20 cellular contexts compared by ENCODE assay signal in the genomic region with DNA sequence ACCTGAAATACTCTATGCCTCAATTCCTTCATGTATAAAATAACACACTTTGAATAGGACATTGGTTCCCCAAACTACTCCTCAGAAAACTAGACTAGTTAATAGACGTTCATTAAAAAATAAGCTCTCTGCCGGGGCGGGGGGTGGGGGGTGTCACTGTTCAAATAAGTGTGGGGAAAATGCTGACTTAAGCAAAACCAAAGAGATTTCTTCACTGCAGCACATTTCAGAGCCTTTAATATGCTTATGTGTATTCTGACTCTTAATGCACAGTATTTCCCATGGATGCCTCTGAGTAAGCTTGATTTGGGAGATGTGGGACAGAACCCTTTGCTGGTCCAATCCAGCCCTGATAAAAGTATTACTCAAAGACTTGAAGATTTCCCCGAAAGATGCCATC.
DNase-seq lines count a peak whose midpoint lies in the region; ATAC-seq, FAIRE-seq and TF ChIP-seq lines count a peak whose summit lies in the region.
"Had no signal": no experiment of that assay in that cellular context is flagged by ENCODE, and none has a peak within 500 bp of the region (broad histone marks: within the 10 kb centered on the region; RNA-seq: fewer than 3 reads in every experiment).

No MANE protein-coding gene starts in this region.

- H3K36me3 ChIP-seq in HepG2 (replicated peaks in 1 of 2; ENCODE audit: control insufficient read depth in 1 of 2, insufficient read depth in 2 of 2, low read length in 2 of 2) (no peaks in the 10 kb centered on the region), right lobe of liver (no peaks in the 10 kb centered on the region), K562 (ENCODE audit: control insufficient read depth, insufficient read depth, low read length) (no peaks in the 10 kb centered on the region), parathyroid adenoma (ENCODE audit: control insufficient read depth, insufficient read depth, low read length) (no peaks in the 10 kb centered on the region), A673 (ENCODE audit: insufficient read depth, low read length, poor library complexity, severe bottlenecking) (no peaks in the 10 kb centered on the region)

- H3K36me3 Mint-ChIP-seq in activated naive CD8-positive, alpha-beta T cell treated with anti-CD3 and anti-CD28 coated beads, Interleukin-2, amount 50 U/mL, for 24 hours (ENCODE audit: low read depth): no peaks in the 10 kb centered on the region
- H3K36me3 Mint-ChIP-seq: CD4-positive, alpha-beta memory T cell had no signal

- no peak overlapping the region for H3K9ac ChIP-seq in HepG2 (ENCODE audit: insufficient read depth, low read depth, low read length)
- H3K9ac ChIP-seq in K562 (ENCODE audit: insufficient read depth in 1 of 2, low read depth in 2 of 2, low read length in 2 of 2): no peak overlapping the region
- H3K9ac ChIP-seq in parathyroid adenoma: no peak overlapping the region

- H3K27ac Mint-ChIP-seq in activated naive CD8-positive, alpha-beta T cell treated with anti-CD3 and anti-CD28 coated beads, Interleukin-2, amount 50 U/mL, for 24 hours: no peak overlapping the region
- H3K27ac Mint-ChIP-seq: CD4-positive, alpha-beta memory T cell; GM23338; H9 had no signal

- no peaks in the 10 kb centered on the region for H3K9me1 ChIP-seq in K562 (ENCODE audit: control insufficient read depth, insufficient read depth, low read length)

- BruUV-seq in HepG2 (replicated peaks; lab: Mats Ljungman, UMichigan) (no TSS peak), K562 (replicated peaks; lab: Mats Ljungman, UMichigan) (no TSS peak), A673 (replicated peaks; lab: Mats Ljungman, UMichigan) (no TSS peak)

- H2AFZ ChIP-seq in HepG2 (ENCODE audit: low read length) (no peak overlapping the region), K562 (ENCODE audit: low read depth, low read length) (no peak overlapping the region), parathyroid adenoma (peak overlapping the region; percentile 56)
- H2AFZ ChIP-seq: GM23338 had no signal

- H3K4me1 ChIP-seq in HepG2 (ENCODE audit: insufficient read depth, low read length) (peaks cover 14% of the 10 kb centered on the region), right lobe of liver (peaks cover 0 to 16% (median 8%) of the 10 kb centered on the region in 4 donors), K562 (replicated peaks in 1 of 2; ENCODE audit: control insufficient read depth in 2 of 2, insufficient read depth in 2 of 2, low read length in 2 of 2) (no peaks in the 10 kb centered on the region), parathyroid adenoma (peaks cover 17% of the 10 kb centered on the region), A673 (ENCODE audit: insufficient read depth, low read length, poor library complexity, severe bottlenecking) (no peaks in the 10 kb centered on the region)

- TF ChIP-seq RAD21 in HepG2 (CRISPR knock-in tag; IDR thresholded peaks at IDR 0.05) (no peak), K562 (CRISPR knock-in tag; conservative IDR thresholded peaks at IDR 0.05 in 1 of 2, IDR thresholded peaks at IDR 0.05 in 1 of 2) (no peak)

- POLR2A ChIA-PET in HepG2 (lab: Yijun Ruan, JAX) (no interaction called here), K562 (lab: Yijun Ruan, JAX) (no interaction called here), A673 (lab: Charles Lee; ENCODE audit: low non-redundant PET) (no interaction called here)

- no peaks in the 10 kb centered on the region for H3K79me2 ChIP-seq in HepG2 (ENCODE audit: insufficient read depth, low read length)
- H3K79me2 ChIP-seq in K562 (ENCODE audit: control insufficient read depth, insufficient read depth, low read length): no peaks in the 10 kb centered on the region
- no peaks in the 10 kb centered on the region for H3K79me2 ChIP-seq in parathyroid adenoma

- FAIRE-seq in HepG2 (lab: Jason Lieb, UNC) (no peak), K562 (lab: Jason Lieb, UNC) (no peak)
- FAIRE-seq: A204.1, D721Med, GM12878, GM19239 had no signal

- TF ChIP-seq EP300 in HepG2 (IDR thresholded peaks at IDR 0.05; ENCODE audit: low read depth in 2 of 2, low read length in 2 of 2) (no peak), HepG2 (CRISPR knock-in tag; IDR thresholded peaks at IDR 0.05; ENCODE audit: borderline replicate concordance) (no peak), K562 (IDR thresholded peaks at IDR 0.05; ENCODE audit: low read length) (no peak)

- no peaks in the 10 kb centered on the region for H4K20me1 ChIP-seq in HepG2 (ENCODE audit: insufficient read depth, low read length)
- H4K20me1 ChIP-seq in K562 (replicated peaks; ENCODE audit: control insufficient read depth, insufficient read depth, low read length): no peaks in the 10 kb centered on the region

- ATAC-seq in HepG2: no peak
- ATAC-seq in right lobe of liver: no peak
- ATAC-seq in K562: no peak
- no peak for ATAC-seq in activated naive CD8-positive, alpha-beta T cell treated with anti-CD3 and anti-CD28 coated beads, Interleukin-2, amount 50 U/mL, for 24 hours
- ATAC-seq: GM12878, GM23338 had no signal

- no peak for TF ChIP-seq POLR2A in HepG2 (IDR thresholded peaks at IDR 0.05; ENCODE audit: insufficient read depth in 1 of 2, low read depth in 2 of 2, low read length in 2 of 2)
- no peak for TF ChIP-seq POLR2A in right lobe of liver (IDR thresholded peaks at IDR 0.05)
- TF ChIP-seq POLR2A in K562 (conservative IDR thresholded peaks at IDR 0.05): no peak

- no peaks in the 10 kb centered on the region for H3K9me3 Mint-ChIP-seq in activated naive CD8-positive, alpha-beta T cell treated with anti-CD3 and anti-CD28 coated beads, Interleukin-2, amount 50 U/mL, for 24 hours
- H3K9me3 Mint-ChIP-seq: GM23338, H9 had no signal

- peaks cover 10% of the 10 kb centered on the region for H3K27me3 Mint-ChIP-seq in activated naive CD8-positive, alpha-beta T cell treated with anti-CD3 and anti-CD28 coated beads, Interleukin-2, amount 50 U/mL, for 24 hours

- TF ChIP-seq CTCF in HepG2 (CRISPR knock-in tag; IDR thresholded peaks at IDR 0.05) (no peak), right lobe of liver (IDR thresholded peaks at IDR 0.05) (no peak), K562 (IDR thresholded peaks at IDR 0.05 in 2 of 3, conservative IDR thresholded peaks at IDR 0.05 in 1 of 3; ENCODE audit: insufficient read depth in 2 of 3, low read depth in 1 of 3, low read length in 3 of 3) (no peak), parathyroid adenoma (IDR thresholded peaks at IDR 0.05) (no peak), A673 (conservative IDR thresholded peaks at IDR 0.05; ENCODE audit: low read depth, low read length) (no peak)

- no peak overlapping the region for H3K4me3 Mint-ChIP-seq in activated naive CD8-positive, alpha-beta T cell treated with anti-CD3 and anti-CD28 coated beads, Interleukin-2, amount 50 U/mL, for 24 hours
- H3K4me3 Mint-ChIP-seq: CD4-positive, alpha-beta memory T cell; GM23338; H9 had no signal

- H3K4me2 ChIP-seq in HepG2 (ENCODE audit: low read depth, low read length): no peak overlapping the region
- H3K4me2 ChIP-seq in K562 (ENCODE audit: insufficient read depth, low read length): no peak overlapping the region
- no peak overlapping the region for H3K4me2 ChIP-seq in parathyroid adenoma (ENCODE audit: low read length)
- H3K4me2 ChIP-seq: GM23338 had no signal

- H3K4me3 ChIP-seq in HepG2 (replicated peaks in 1 of 3; ENCODE audit: insufficient read depth in 1 of 3, low read depth in 2 of 3, low read length in 3 of 3): no peak overlapping the region
- H3K4me3 ChIP-seq in right lobe of liver: no peak overlapping the region
- H3K4me3 ChIP-seq in K562: no peak overlapping the region
- H3K4me3 ChIP-seq in parathyroid adenoma (ENCODE audit: low read depth, low read length): no peak overlapping the region
- no peak overlapping the region for H3K4me3 ChIP-seq in A673 (ENCODE audit: low read depth, low read length, poor library complexity, severe bottlenecking)
- H3K4me3 ChIP-seq: GM12878, GM23338 had no signal

- intact Hi-C loops in HepG2 (cut with micrococcal nuclease; ENCODE audit: unreplicated experiment) (no loop called here), right lobe of liver (cut with DNase I) (no loop called here), K562 (cut with micrococcal nuclease) (no loop called here), A673 (cut with micrococcal nuclease; ENCODE audit: unreplicated experiment) (no loop called here)

- H3K9me3 ChIP-seq in HepG2 (ENCODE audit: low read length): no peaks in the 10 kb centered on the region
- H3K9me3 ChIP-seq in right lobe of liver: no peaks in the 10 kb centered on the region
- no peaks in the 10 kb centered on the region for H3K9me3 ChIP-seq in K562 (replicated peaks; ENCODE audit: control insufficient read depth, insufficient read depth, low read depth, low read length)
- no peaks in the 10 kb centered on the region for H3K9me3 ChIP-seq in parathyroid adenoma (ENCODE audit: control insufficient read depth, low read length)
- H3K9me3 ChIP-seq in A673 (ENCODE audit: low read depth, low read length, poor library complexity, severe bottlenecking): no peaks in the 10 kb centered on the region

- CTCF ChIA-PET in HepG2 (lab: Yijun Ruan, JAX; ENCODE audit: low intra/inter-chr PET ratio, low total read pairs): no interaction called here
- CTCF ChIA-PET in K562 (lab: Yijun Ruan, JAX; ENCODE audit: low intra/inter-chr PET ratio): no interaction called here
- CTCF ChIA-PET in A673 (lab: Charles Lee): no interaction called here

- H3K27ac ChIP-seq in HepG2 (ENCODE audit: extremely low read length, insufficient read depth, low read length): no peak overlapping the region
- no peak overlapping the region for H3K27ac ChIP-seq in right lobe of liver
- no peak overlapping the region for H3K27ac ChIP-seq in K562 (ENCODE audit: extremely low read depth, low read depth, low read length)
- no peak overlapping the region for H3K27ac ChIP-seq in parathyroid adenoma
- no peak overlapping the region for H3K27ac ChIP-seq in A673 (ENCODE audit: low read depth, low read length, poor library complexity, severe bottlenecking)
- H3K27ac ChIP-seq: 22Rv1 had no signal

- in situ Hi-C loops in HepG2 (cut with HindIII; ENCODE audit: extremely low pct_ligation_motif_present, low pct_unique_long_range_greater_than_20kb): no loop called here
- in situ Hi-C loops in K562 (cut with MboI): no loop called here

- no peak for DNase-seq in HepG2 (ENCODE audit: low spot score)
- no peak for DNase-seq in right lobe of liver
- DNase-seq in K562 (ENCODE audit: extremely low read depth in 1 of 4, low spot score in 3 of 4): no peak
- DNase-seq in activated naive CD8-positive, alpha-beta T cell treated with anti-CD3 and anti-CD28 coated beads, Interleukin-2, amount 50 U/mL, for 24 hours: no peak
- DNase-seq in A673 (ENCODE audit: low spot score): no peak
- DNase-seq in SKM-1 (lab: John Stamatoyannopoulos, UW; ENCODE audit: unreplicated experiment): no peak
- DNase-seq: C1 segment of cervical spinal cord; CD4-positive, alpha-beta memory T cell; DMS 273 treated with DMSO at 0.1 percent for 48 hours; DMS79; EL; GDM1; H9 had no signal

- no peaks in the 10 kb centered on the region for H3K27me3 ChIP-seq in HepG2 (ENCODE audit: control insufficient read depth in 1 of 2, insufficient read depth in 2 of 2, low read length in 2 of 2)
- no peaks in the 10 kb centered on the region for H3K27me3 ChIP-seq in right lobe of liver
- no peaks in the 10 kb centered on the region for H3K27me3 ChIP-seq in K562 (ENCODE audit: control insufficient read depth in 2 of 2, insufficient read depth in 2 of 2, low read length in 2 of 2)
- no peaks in the 10 kb centered on the region for H3K27me3 ChIP-seq in parathyroid adenoma (ENCODE audit: control insufficient read depth, insufficient read depth, low read length)
- H3K27me3 ChIP-seq in A673 (replicated peaks; ENCODE audit: insufficient read depth, low read depth, low read length, poor library complexity): no peaks in the 10 kb centered on the region

- H3K4me1 Mint-ChIP-seq in activated naive CD8-positive, alpha-beta T cell treated with anti-CD3 and anti-CD28 coated beads, Interleukin-2, amount 50 U/mL, for 24 hours: no peaks in the 10 kb centered on the region
- H3K4me1 Mint-ChIP-seq: CD4-positive, alpha-beta memory T cell had no signal

- WGBS in HepG2 (ENCODE audit: low lambda C conversion rate): 29% methylated on average over 4 of the region's 4 CpGs
- 73% methylated on average over 4 of the region's 4 CpGs for WGBS in right lobe of liver (ENCODE audit: insufficient coverage, low coverage, low lambda C conversion rate, missing lambda C conversion rate)
- 1% methylated on average over 4 of the region's 4 CpGs for WGBS in K562 (ENCODE audit: insufficient coverage, low coverage, missing lambda C conversion rate)
